ENCODE assay signal across 7 cellular contexts in genomic region chr11:3280662-3281061, GRCh38. TPM values are rescaled to one million over a fixed set of nuclear protein-coding genes. Genes with fewer than 3 reads are reported as not detected.
"Had no signal": no experiment of that assay in that cellular context is flagged by ENCODE, and none has a peak within 500 bp of the region (broad histone marks: within the 10 kb centered on the region; RNA-seq: fewer than 3 reads in every experiment).

No MANE protein-coding gene starts in this region.

RNA-seq across cellular contexts. Expression of gene MRGPRE, which starts 48.4 kb away (rescaled TPM):
- total RNA-seq: stomach, subcutaneous adipose tissue, temporal lobe, thoracic aorta, transverse colon, urinary bladder, vagina had no signal
- polyA plus RNA-seq: stomach had no signal
